Comparison of ENCODE assay signal across 17 cellular contexts in genomic region chrX:24979081-24979480, GRCh38. TPM values are rescaled to one million over a fixed set of nuclear protein-coding genes. Genes with fewer than 3 reads are reported as not detected.
DNase-seq lines count a peak whose midpoint lies in the region; ATAC-seq, FAIRE-seq and TF ChIP-seq lines count a peak whose summit lies in the region.
"Had no signal": no experiment of that assay in that cellular context is flagged by ENCODE, and none has a peak within 500 bp of the region (broad histone marks: within the 10 kb centered on the region; RNA-seq: fewer than 3 reads in every experiment).

No MANE protein-coding gene starts in this region.

- CTCF ChIA-PET in A549 (lab: Yijun Ruan, JAX) (no interaction called here), HepG2 (lab: Yijun Ruan, JAX; ENCODE audit: low intra/inter-chr PET ratio, low total read pairs) (no interaction called here)

- H3K9ac ChIP-seq in HepG2 (ENCODE audit: insufficient read depth, low read depth, low read length) = no peak overlapping the region
- H3K9ac ChIP-seq: BLaER1 treated with 17β-estradiol and CSF1 and Interleukin-3, amounts not matched to agents 10 nM and 100 nM had no signal

- no peaks in the 10 kb centered on the region for H4K20me1 ChIP-seq in HepG2 (ENCODE audit: insufficient read depth, low read length)

- 81% methylated on average over 3 of the region's 3 CpGs for WGBS in A549 (ENCODE audit: missing lambda C conversion rate)
- WGBS in HepG2 (ENCODE audit: low lambda C conversion rate) = 93% methylated on average over 3 of the region's 3 CpGs

- H3K4me1 ChIP-seq in A549 (peaks cover 36% of the 10 kb centered on the region), HepG2 (ENCODE audit: insufficient read depth, low read length) (no peaks in the 10 kb centered on the region)
- H3K4me1 ChIP-seq: BLaER1 treated with 17β-estradiol and CSF1 and Interleukin-3, amounts not matched to agents 10 nM and 100 nM had no signal

- H3K4me3 ChIP-seq in A549 (no peak overlapping the region), HepG2 (replicated peaks in 1 of 3; ENCODE audit: insufficient read depth in 1 of 3, low read depth in 2 of 3, low read length in 3 of 3) (no peak overlapping the region)
- H3K4me3 ChIP-seq: BLaER1 treated with 17β-estradiol and CSF1 and Interleukin-3, amounts not matched to agents 10 nM and 100 nM; HAP-1 had no signal

- TF ChIP-seq EP300 in A549 (IDR thresholded peaks at IDR 0.05) = no peak
- no peak for TF ChIP-seq EP300 in HepG2 (IDR thresholded peaks at IDR 0.05; ENCODE audit: low read depth in 2 of 2, low read length in 2 of 2)
- TF ChIP-seq EP300 in HepG2 (CRISPR knock-in tag; IDR thresholded peaks at IDR 0.05; ENCODE audit: borderline replicate concordance) = no peak

- no peak for TF ChIP-seq POLR2A in A549 (IDR thresholded peaks at IDR 0.05; ENCODE audit: low read length)
- TF ChIP-seq POLR2A in HepG2 (IDR thresholded peaks at IDR 0.05; ENCODE audit: insufficient read depth in 1 of 2, low read depth in 2 of 2, low read length in 2 of 2) = no peak

- no peak for TF ChIP-seq RAD21 in A549 (conservative IDR thresholded peaks at IDR 0.05 in 1 of 2, IDR thresholded peaks at IDR 0.05 in 1 of 2)
- no peak for TF ChIP-seq RAD21 in HepG2 (CRISPR knock-in tag; IDR thresholded peaks at IDR 0.05)

- FAIRE-seq in A549 (lab: Jason Lieb, UNC) = peak; percentile 91
- FAIRE-seq in RCC 7860 (lab: Jason Lieb, UNC) = peak; percentile 97
- no peak for FAIRE-seq in HepG2 (lab: Jason Lieb, UNC)
- FAIRE-seq: GM12892 had no signal

- H3K4me2 ChIP-seq in A549 = peak overlapping the region; percentile 24; the same call in 2 of the 3 replicates
- H3K4me2 ChIP-seq in HepG2 (ENCODE audit: low read depth, low read length) = no peak overlapping the region
- H3K4me2 ChIP-seq: BLaER1 treated with 17β-estradiol and CSF1 and Interleukin-3, amounts not matched to agents 10 nM and 100 nM had no signal

- no peak overlapping the region for H2AFZ ChIP-seq in HepG2 (ENCODE audit: low read length)

- no peaks in the 10 kb centered on the region for H3K27me3 ChIP-seq in HepG2 (ENCODE audit: control insufficient read depth in 1 of 2, insufficient read depth in 2 of 2, low read length in 2 of 2)

- TF ChIP-seq CTCF in A549 (IDR thresholded peaks at IDR 0.05) = no peak
- no peak for TF ChIP-seq CTCF in HepG2 (CRISPR knock-in tag; IDR thresholded peaks at IDR 0.05)

- DNase-seq in A549 (ENCODE audit: low read depth in 1 of 2, low spot score in 1 of 2) (no peak), RCC 7860 (ENCODE audit: low spot score) (peak; percentile 68), myocyte (ENCODE audit: low read depth) (peak; percentile 41), HepG2 (ENCODE audit: low spot score) (no peak), NCI-H2107 treated with DMSO at 0.1 percent for 48 hours (lab: John Stamatoyannopoulos, UW; ENCODE audit: unreplicated experiment) (no peak)
- DNase-seq in stimulated activated CD4-positive, alpha-beta T cell treated with anti-CD3 and anti-CD28 coated beads, Interleukin-4, amount 100 ng/mL, for 1 hour = no peak
- DNase-seq: CD8-positive, alpha-beta memory T cell; KG1; NCI-H1417 treated with DMSO at 0.1 percent for 48 hours; NCI-H2029; NCI-H510A treated with DMSO at 0.1 percent for 48 hours had no signal

- H3K27ac ChIP-seq in A549 = no peak overlapping the region
- H3K27ac ChIP-seq in HepG2 (ENCODE audit: extremely low read length, insufficient read depth, low read length) = no peak overlapping the region
- H3K27ac ChIP-seq: BLaER1 treated with 17β-estradiol and CSF1 and Interleukin-3, amounts not matched to agents 10 nM and 100 nM had no signal

- H3K9me3 ChIP-seq in A549 (no peaks in the 10 kb centered on the region), HepG2 (ENCODE audit: low read length) (no peaks in the 10 kb centered on the region)
- H3K9me3 ChIP-seq: BLaER1 treated with 17β-estradiol and CSF1 and Interleukin-3, amounts not matched to agents 10 nM and 100 nM; HAP-1 had no signal

- in situ Hi-C loops in HepG2 (cut with HindIII; ENCODE audit: extremely low pct_ligation_motif_present, low pct_unique_long_range_greater_than_20kb) = no loop called here

- BruUV-seq in HepG2 (replicated peaks; lab: Mats Ljungman, UMichigan) = no TSS peak

- no peaks in the 10 kb centered on the region for H3K79me2 ChIP-seq in HepG2 (ENCODE audit: insufficient read depth, low read length)

- ATAC-seq in A549 = no peak
- peak; percentile 58 for ATAC-seq in GM19463 (IDR thresholded peaks at IDR 0.05; ENCODE audit: unreplicated experiment)
- ATAC-seq in HepG2 = no peak
- no peak for ATAC-seq in HG02870 (IDR thresholded peaks at IDR 0.05; ENCODE audit: unreplicated experiment)

- POLR2A ChIA-PET in A549 (lab: Yijun Ruan, JAX) (no interaction called here), HepG2 (lab: Yijun Ruan, JAX) (no interaction called here)

- intact Hi-C loops in HepG2 (cut with micrococcal nuclease; ENCODE audit: unreplicated experiment) = no loop called here

- H3K36me3 ChIP-seq in HepG2 (replicated peaks in 1 of 2; ENCODE audit: control insufficient read depth in 1 of 2, insufficient read depth in 2 of 2, low read length in 2 of 2) = no peaks in the 10 kb centered on the region; a peak in 1 of 5 replicates
- H3K36me3 ChIP-seq: BLaER1 treated with 17β-estradiol and CSF1 and Interleukin-3, amounts not matched to agents 10 nM and 100 nM; HAP-1 had no signal

TF ChIP-seq in A549, 52 proteins besides CTCF, POLR2A, EP300 and RAD21 (continues in another document):
- no peak for TF ChIP-seq FOSL2 (IDR thresholded peaks at IDR 0.05)
- no peak for TF ChIP-seq FOSL2 (CRISPR knock-in tag; IDR thresholded peaks at IDR 0.05)
- TF ChIP-seq KDM5A (IDR thresholded peaks at IDR 0.05) = no peak
- no peak for TF ChIP-seq EHMT2 (IDR thresholded peaks at IDR 0.05; ENCODE audit: low read depth)
- no peak for TF ChIP-seq RCOR1 (IDR thresholded peaks at IDR 0.05; ENCODE audit: low read depth, low read length)
- TF ChIP-seq EHF (CRISPR knock-in tag; IDR thresholded peaks at IDR 0.05) = no peak

TF ChIP-seq in HepG2, 621 proteins besides CTCF, POLR2A, EP300 and RAD21 (continues in another document):
- no peak for TF ChIP-seq GLMP (CRISPR knock-in tag; IDR thresholded peaks at IDR 0.05; ENCODE audit: borderline replicate concordance)
- TF ChIP-seq KLF15 (CRISPR knock-in tag; IDR thresholded peaks at IDR 0.05; ENCODE audit: borderline replicate concordance) = no peak
- TF ChIP-seq BATF2 (CRISPR knock-in tag; IDR thresholded peaks at IDR 0.05) = no peak
- TF ChIP-seq FOXP1 (IDR thresholded peaks at IDR 0.05) = no peak
- no peak for TF ChIP-seq FOXP1 (CRISPR knock-in tag; IDR thresholded peaks at IDR 0.05)
- TF ChIP-seq ATF3 (CRISPR knock-in tag; IDR thresholded peaks at IDR 0.05) = no peak
- TF ChIP-seq TARDBP (CRISPR knock-in tag; IDR thresholded peaks at IDR 0.05) = no peak
- TF ChIP-seq CREM (IDR thresholded peaks at IDR 0.05) = no peak
- no peak for TF ChIP-seq CREM (CRISPR knock-in tag; IDR thresholded peaks at IDR 0.05)
- no peak for TF ChIP-seq ZNF746 (CRISPR knock-in tag; IDR thresholded peaks at IDR 0.05)

RNA-seq across cellular contexts. Expression of gene ARX, which starts 36.7 kb away (rescaled TPM):
- 0.63 and 1.00 TPM in 2 replicates for polyA plus RNA-seq in A549 (2011; rRNA removed)
- 1.0 and 1.1 TPM in 2 replicates for polyA plus RNA-seq in A549 (2012; cell fraction: cytosol; rRNA removed)
- 1.0 and 1.7 TPM in 2 replicates for polyA plus RNA-seq in A549 (2012; cell fraction: nucleus; rRNA removed)
- polyA plus RNA-seq in A549 (2017; fragmentation: RNase III; extraction: RNeasy Plus Mini Kit Qiagen cat#74134 plus additional on column Dnase treatment) = 0.21 to 0.46 TPM (median 0.40 TPM) in 3 replicates
- polyA minus RNA-seq in A549 (2011; rRNA and poly(A)+ RNA removed) = 0.19 and 0.21 TPM in 2 replicates
- total RNA-seq in myocyte = 0.10 and 3.4 TPM in 2 replicates
- 0.47 TPM for polyA plus RNA-seq in myocyte (2012)
- total RNA-seq in HepG2 (2016; rRNA removed; fragmentation: Illumina TruSeq; extraction: Trizol) = not detected in 2 replicates
- not detected in 2 replicates for total RNA-seq in HepG2 (2016; cell fraction: cytosol; rRNA removed; fragmentation: Illumina TruSeq; extraction: Trizol; ENCODE audit: low read depth)
- not detected in 2 replicates for total RNA-seq in HepG2 (2016; cell fraction: insoluble cytoplasmic fraction; rRNA removed; fragmentation: Illumina TruSeq; extraction: Trizol)
- total RNA-seq in HepG2 (2016; cell fraction: membrane; rRNA removed; fragmentation: Illumina TruSeq; extraction: Trizol) = not detected in 2 replicates
- total RNA-seq in HepG2 (2016; cell fraction: nucleus; rRNA removed; fragmentation: Illumina TruSeq; extraction: Trizol) = not detected in 2 replicates
- polyA plus RNA-seq in HepG2 (2011; rRNA removed) = not detected in 2 replicates
- not detected in 2 replicates for polyA plus RNA-seq in HepG2 (2011; cell fraction: cytosol; rRNA removed)
- not detected in 2 replicates for polyA plus RNA-seq in HepG2 (2011; cell fraction: nucleus; rRNA removed)
- not detected in 2 replicates for polyA plus RNA-seq in HepG2 (2012)
- polyA plus RNA-seq in HepG2 (2016; cell fraction: cytosol; fragmentation: Illumina TruSeq; extraction: Trizol; ENCODE audit: low read depth) = not detected in 2 replicates
- not detected in 2 replicates for polyA plus RNA-seq in HepG2 (2016; cell fraction: insoluble cytoplasmic fraction; fragmentation: Illumina TruSeq; extraction: Trizol; ENCODE audit: low read depth)
- polyA plus RNA-seq in HepG2 (2016; cell fraction: membrane; fragmentation: Illumina TruSeq; extraction: Trizol; ENCODE audit: low read depth) = not detected in 2 replicates
- polyA plus RNA-seq in HepG2 (2016; cell fraction: nucleus; fragmentation: Illumina TruSeq; extraction: Trizol; ENCODE audit: insufficient read depth, low read depth) = not detected in 2 replicates
- polyA minus RNA-seq in HepG2 (2011; rRNA and poly(A)+ RNA removed; ENCODE audit: low replicate concordance) = not detected in 2 replicates
- not detected in 2 replicates for polyA minus RNA-seq in HepG2 (2011; cell fraction: cytosol; rRNA and poly(A)+ RNA removed)
- polyA minus RNA-seq in HepG2 (2011; cell fraction: nucleus; rRNA and poly(A)+ RNA removed) = not detected in 2 replicates
- total RNA-seq: CD8-positive, alpha-beta memory T cell; Daoy had no signal
- polyA plus RNA-seq: CD8-positive, alpha-beta memory T cell had no signal

Comparison
In these comparisons a context has a peak if more than half of its experiments do, and no peak if none do; other contexts are left out.
1. DNase-seq: peak in RCC 7860 (single experiment) and myocyte (single experiment); none in A549 (0 of 2), HepG2 (single experiment), NCI-H2107 treated with DMSO at 0.1 percent for 48 hours (single experiment) and stimulated activated CD4-positive, alpha-beta T cell treated with anti-CD3 and anti-CD28 coated beads, Interleukin-4, amount 100 ng/mL, for 1 hour (single experiment).